In the genomic region with DNA sequence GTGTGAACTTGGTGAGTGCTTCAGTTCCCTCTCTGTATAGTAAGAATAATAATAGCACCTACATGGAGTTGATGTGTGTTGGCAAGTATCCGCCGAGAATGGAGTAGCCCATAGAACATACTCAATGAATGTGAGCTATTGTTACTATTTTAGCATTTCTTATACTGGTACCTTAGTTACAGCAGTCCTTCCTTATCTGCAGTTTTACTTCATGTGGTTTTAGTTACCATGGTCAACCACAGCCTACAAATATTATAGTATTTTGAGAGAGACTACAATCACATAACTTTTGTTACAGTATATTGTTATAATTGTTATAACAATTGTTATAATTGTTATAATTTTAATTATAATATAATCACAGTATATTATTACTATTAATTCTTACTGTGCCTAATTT, we compare ENCODE assay signal across 1 cellular context.
TF ChIP-seq lines count a peak whose summit lies in the region.

No MANE protein-coding gene starts in this region.

TF ChIP-seq in HepG2, 621 proteins besides CTCF, POLR2A, EP300 and RAD21 (continued from another document):
- TF ChIP-seq, protein P1, sequence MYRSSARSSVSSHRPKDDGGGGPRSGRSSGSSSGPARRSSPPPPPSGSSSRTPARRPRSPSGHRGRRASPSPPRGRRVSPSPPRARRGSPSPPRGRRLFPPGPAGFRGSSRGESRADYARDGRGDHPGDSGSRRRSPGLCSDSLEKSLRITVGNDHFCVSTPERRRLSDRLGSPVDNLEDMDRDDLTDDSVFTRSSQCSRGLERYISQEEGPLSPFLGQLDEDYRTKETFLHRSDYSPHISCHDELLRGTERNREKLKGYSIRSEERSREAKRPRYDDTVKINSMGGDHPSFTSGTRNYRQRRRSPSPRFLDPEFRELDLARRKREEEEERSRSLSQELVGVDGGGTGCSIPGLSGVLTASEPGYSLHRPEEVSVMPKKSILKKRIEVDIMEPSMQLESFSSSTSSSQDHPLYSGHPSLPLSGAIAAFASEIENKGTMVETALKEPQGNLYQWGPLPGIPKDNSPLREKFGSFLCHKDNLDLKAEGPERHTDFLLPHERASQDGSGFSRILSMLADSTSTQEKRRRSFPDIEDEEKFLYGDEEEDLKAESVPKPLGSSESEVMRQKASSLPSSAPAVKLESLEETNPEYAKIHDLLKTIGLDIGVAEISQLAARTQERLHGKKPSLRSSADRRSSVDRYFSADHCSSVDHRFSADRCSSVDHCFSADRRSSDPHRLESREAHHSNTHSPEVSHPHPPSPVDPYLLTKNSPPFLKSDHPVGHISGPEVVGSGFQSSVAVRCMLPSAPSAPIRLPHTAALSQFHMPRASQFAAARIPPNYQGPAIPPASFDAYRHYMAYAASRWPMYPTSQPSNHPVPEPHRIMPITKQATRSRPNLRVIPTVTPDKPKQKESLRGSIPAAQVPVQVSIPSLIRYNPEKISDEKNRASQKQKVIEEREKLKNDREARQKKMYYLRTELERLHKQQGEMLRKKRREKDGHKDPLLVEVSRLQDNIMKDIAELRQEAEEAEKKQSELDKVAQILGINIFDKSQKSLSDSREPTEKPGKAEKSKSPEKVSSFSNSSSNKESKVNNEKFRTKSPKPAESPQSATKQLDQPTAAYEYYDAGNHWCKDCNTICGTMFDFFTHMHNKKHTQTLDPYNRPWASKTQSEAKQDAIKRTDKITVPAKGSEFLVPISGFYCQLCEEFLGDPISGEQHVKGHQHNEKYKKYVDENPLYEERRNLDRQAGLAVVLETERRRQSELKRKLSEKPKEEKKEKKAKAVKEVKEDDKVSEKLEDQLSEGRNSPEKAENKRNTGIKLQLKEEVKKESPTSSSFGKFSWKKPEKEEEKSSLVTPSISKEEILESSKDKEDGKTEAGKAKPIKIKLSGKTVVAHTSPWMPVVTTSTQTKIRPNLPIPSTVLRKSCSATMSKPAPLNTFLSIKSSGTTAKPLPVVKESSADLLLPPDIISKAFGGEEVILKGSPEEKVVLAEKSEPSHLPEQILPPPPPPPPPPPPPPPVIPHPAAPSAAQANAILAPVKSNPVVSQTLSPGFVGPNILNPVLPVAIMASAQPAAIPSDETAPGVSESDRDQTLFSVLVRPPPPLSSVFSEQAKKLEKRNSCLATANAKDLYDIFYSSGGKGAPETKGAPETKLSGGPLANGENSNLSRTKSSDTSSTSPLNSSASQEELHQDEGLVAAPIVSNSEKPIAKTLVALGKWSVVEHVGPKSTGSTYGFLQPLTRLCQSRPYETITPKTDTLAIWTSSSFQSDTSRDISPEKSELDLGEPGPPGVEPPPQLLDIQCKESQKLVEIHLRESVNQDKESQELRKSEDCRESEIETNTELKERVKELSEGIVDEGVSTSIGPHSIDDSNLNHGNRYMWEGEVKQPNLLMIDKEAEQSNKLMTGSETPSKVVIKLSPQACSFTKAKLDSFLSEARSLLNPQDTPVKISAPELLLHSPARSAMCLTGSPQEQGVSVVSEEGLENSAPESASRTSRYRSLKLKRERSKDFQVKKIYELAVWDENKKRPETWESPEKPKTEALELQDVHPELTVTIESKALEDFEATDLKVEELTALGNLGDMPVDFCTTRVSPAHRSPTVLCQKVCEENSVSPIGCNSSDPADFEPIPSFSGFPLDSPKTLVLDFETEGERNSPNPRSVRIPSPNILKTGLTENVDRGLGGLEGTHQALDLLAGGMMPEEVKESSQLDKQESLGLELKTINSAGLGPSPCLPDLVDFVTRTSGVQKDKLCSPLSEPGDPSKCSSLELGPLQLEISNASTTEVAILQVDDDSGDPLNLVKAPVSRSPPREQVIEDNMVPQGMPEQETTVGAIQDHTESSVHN (CRISPR knock-in tag; IDR thresholded peaks at IDR 0.05), result no peak
- TF ChIP-seq GATA4 (IDR thresholded peaks at IDR 0.05; ENCODE audit: borderline replicate concordance, low read depth) (no peak), RXRB (CRISPR knock-in tag; IDR thresholded peaks at IDR 0.05; ENCODE audit: borderline replicate concordance) (no peak)
